In genomic region chr9:3467593-3468219, GRCh38 we compare ENCODE assay signal across 8 cellular contexts. TPM values are rescaled to one million over a fixed set of nuclear protein-coding genes. Genes with fewer than 3 reads are reported as not detected.
DNase-seq lines count a peak whose midpoint lies in the region; ATAC-seq and FAIRE-seq lines count a peak whose summit lies in the region.

No MANE protein-coding gene starts in this region.

- peaks cover 4% of the 10 kb centered on the region for H3K79me1 ChIP-seq in mesenchymal stem cell (replicated peaks; ENCODE audit: low read length, poor library complexity, severe bottlenecking)

- H3K27ac ChIP-seq in mesenchymal stem cell (ENCODE audit: low read length, poor library complexity, severe bottlenecking) = no peak overlapping the region

- H2BK15ac ChIP-seq in mesenchymal stem cell (ENCODE audit: low read depth, poor library complexity, severe bottlenecking) = no peak overlapping the region

- ATAC-seq in HG03280 (IDR thresholded peaks at IDR 0.05; ENCODE audit: unreplicated experiment) = peak; percentile 99

- H2BK12ac ChIP-seq in mesenchymal stem cell (ENCODE audit: low read length in 2 of 2) = no peak overlapping the region

- H4K91ac ChIP-seq in mesenchymal stem cell (ENCODE audit: low read length) = no peak overlapping the region

- H2BK5ac ChIP-seq in mesenchymal stem cell (ENCODE audit: low read depth, low read length, poor library complexity, severe bottlenecking) = no peak overlapping the region

- no peak overlapping the region for H2AK5ac ChIP-seq in mesenchymal stem cell (ENCODE audit: low read length, severe bottlenecking)

- H3K4me3 ChIP-seq in mesenchymal stem cell (ENCODE audit: insufficient read depth in 1 of 2, low read depth in 1 of 2, low read length in 2 of 2) = no peak overlapping the region

- FAIRE-seq in GM19239 (lab: Jason Lieb, UNC) = peak; percentile 94

- H3K9ac ChIP-seq in mesenchymal stem cell (ENCODE audit: low read length) = peak overlapping the region; percentile 25

- H3K18ac ChIP-seq in mesenchymal stem cell (ENCODE audit: low read depth in 1 of 2, low read length in 2 of 2) = no peak overlapping the region

- no peak overlapping the region for H4K8ac ChIP-seq in mesenchymal stem cell (ENCODE audit: low read length)

- H3K23ac ChIP-seq in mesenchymal stem cell (ENCODE audit: low read length in 2 of 2) = no peak overlapping the region

- H3K4me2 ChIP-seq in mesenchymal stem cell (ENCODE audit: low read length, poor library complexity, severe bottlenecking) = no peak overlapping the region

- H3K27me3 ChIP-seq in mesenchymal stem cell (ENCODE audit: control insufficient read depth in 1 of 2, insufficient read depth in 1 of 2, low read length in 2 of 2) = no peaks in the 10 kb centered on the region

- DNase-seq in CD1c-positive myeloid dendritic cell (ENCODE audit: extremely low spot score) (peak; percentile 62), GM19239 (ENCODE audit: insufficient read length, low spot score) (peak; percentile 27), NCI-H226 (peak; percentile 29), mesenchymal stem cell (peak; percentile 79)
- peak; percentile 54 to 56 for DNase-seq in activated CD4-positive, alpha-beta T cell treated with anti-CD3 and anti-CD28 coated beads, Interleukin-2, amount 50 U/mL, for 4 hours
- peak; percentile 37 for DNase-seq in effector CD4-positive, alpha-beta T cell
- peak; percentile 10 to 18 for DNase-seq in stimulated activated CD8-positive, alpha-beta memory T cell treated with anti-CD3 and anti-CD28 coated beads, Interleukin-7, amount 100 ng/mL, for 1 hour (ENCODE audit: low read depth in 2 of 2)

- H3K9me3 ChIP-seq in mesenchymal stem cell (ENCODE audit: control insufficient read depth, low read length) = no peaks in the 10 kb centered on the region

- no peak overlapping the region for H3K4ac ChIP-seq in mesenchymal stem cell (ENCODE audit: low read depth in 1 of 2, low read length in 2 of 2)

- no peak overlapping the region for H3K14ac ChIP-seq in mesenchymal stem cell (ENCODE audit: low read length in 2 of 2)

- no peak overlapping the region for H2AFZ ChIP-seq in mesenchymal stem cell (ENCODE audit: low read depth, low read length)

- 0% methylated on average over 1 of the region's 4 CpGs for whole genome bisulfite sequencing in mesenchymal stem cell

- no peaks in the 10 kb centered on the region for H3K36me3 ChIP-seq in mesenchymal stem cell (ENCODE audit: control insufficient read depth in 1 of 2, insufficient read depth in 2 of 2, low read depth in 1 of 2, low read length in 2 of 2)

- H2BK120ac ChIP-seq in mesenchymal stem cell (ENCODE audit: low read depth, low read length) = no peak overlapping the region

- H3K4me1 ChIP-seq in mesenchymal stem cell (ENCODE audit: control insufficient read depth, insufficient read depth, low read depth, low read length) = no peaks in the 10 kb centered on the region

RNA-seq across cellular contexts. Expression of gene RFX3, which starts 58.1 kb away (rescaled TPM):
- polyA plus RNA-seq in mesenchymal stem cell (2013, experiment 1 of 2) = 1.7 TPM
- polyA plus RNA-seq in mesenchymal stem cell (2013, experiment 2 of 2) = 1.2 TPM

Comparison
In these comparisons a context has a peak if more than half of its experiments do, and no peak if none do; other contexts are left out.
1. DNase-seq: peak in every context shown above with its lines; median percentile 79 in mesenchymal stem cell; 62 in CD1c-positive myeloid dendritic cell; 55 in activated CD4-positive, alpha-beta T cell treated with anti-CD3 and anti-CD28 coated beads, Interleukin-2, amount 50 U/mL, for 4 hours; 37 in effector CD4-positive, alpha-beta T cell; 29 in NCI-H226; 27 in GM19239; 14 in stimulated activated CD8-positive, alpha-beta memory T cell treated with anti-CD3 and anti-CD28 coated beads, Interleukin-7, amount 100 ng/mL, for 1 hour.